In the genomic region with DNA sequence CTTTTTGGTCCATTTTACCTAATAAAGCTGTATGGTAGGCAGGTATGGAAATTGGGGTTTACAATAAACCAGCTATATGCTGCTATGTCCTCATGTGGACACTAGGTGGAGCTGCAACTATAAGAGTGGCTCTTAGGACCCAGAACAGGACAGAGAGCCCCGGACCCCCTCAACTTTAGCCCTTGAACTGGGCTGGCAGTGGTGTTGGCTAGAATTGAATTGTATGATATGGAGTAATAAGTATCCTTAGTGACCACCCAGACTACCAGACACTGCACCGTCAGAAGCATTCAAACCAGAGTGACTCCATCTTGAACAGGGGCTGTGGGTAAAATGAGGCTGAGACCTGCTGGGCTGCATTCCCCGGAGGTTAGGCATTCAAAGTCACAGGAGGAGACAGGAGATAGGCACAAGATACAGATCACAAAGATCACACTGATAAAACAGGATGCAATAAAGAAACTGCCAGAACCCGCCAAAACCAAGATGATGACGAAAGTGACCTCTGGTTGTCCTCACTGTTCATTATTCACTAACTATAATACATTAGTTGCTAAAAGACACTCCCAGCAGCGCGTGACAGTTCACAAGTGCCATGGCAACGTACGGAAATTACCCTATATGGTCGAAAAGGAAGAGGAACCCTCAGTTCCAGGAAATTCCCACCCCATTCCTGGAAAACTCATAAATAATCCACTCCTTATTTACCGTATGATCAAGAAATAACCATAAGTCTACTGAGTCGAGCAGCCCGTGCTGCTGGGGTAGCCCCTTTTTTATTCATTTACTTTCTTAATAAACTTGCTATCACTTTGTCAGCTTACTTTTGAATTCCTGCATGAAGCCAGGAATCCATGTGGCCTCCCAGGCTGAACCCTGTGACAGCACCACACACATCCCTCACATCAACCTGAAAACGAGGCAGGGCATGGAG, we compare ENCODE assay signal across 1 cellular context.
TF ChIP-seq lines count a peak whose summit lies in the region.

No MANE protein-coding gene starts in this region.

TF ChIP-seq in K562, 482 proteins besides CTCF, POLR2A, EP300 and RAD21 (continued from another document and continues in another):
- TF ChIP-seq, protein P1, sequence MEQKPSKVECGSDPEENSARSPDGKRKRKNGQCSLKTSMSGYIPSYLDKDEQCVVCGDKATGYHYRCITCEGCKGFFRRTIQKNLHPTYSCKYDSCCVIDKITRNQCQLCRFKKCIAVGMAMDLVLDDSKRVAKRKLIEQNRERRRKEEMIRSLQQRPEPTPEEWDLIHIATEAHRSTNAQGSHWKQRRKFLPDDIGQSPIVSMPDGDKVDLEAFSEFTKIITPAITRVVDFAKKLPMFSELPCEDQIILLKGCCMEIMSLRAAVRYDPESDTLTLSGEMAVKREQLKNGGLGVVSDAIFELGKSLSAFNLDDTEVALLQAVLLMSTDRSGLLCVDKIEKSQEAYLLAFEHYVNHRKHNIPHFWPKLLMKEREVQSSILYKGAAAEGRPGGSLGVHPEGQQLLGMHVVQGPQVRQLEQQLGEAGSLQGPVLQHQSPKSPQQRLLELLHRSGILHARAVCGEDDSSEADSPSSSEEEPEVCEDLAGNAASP (IDR thresholded peaks at IDR 0.05): no peak
- TF ChIP-seq, protein P2, sequence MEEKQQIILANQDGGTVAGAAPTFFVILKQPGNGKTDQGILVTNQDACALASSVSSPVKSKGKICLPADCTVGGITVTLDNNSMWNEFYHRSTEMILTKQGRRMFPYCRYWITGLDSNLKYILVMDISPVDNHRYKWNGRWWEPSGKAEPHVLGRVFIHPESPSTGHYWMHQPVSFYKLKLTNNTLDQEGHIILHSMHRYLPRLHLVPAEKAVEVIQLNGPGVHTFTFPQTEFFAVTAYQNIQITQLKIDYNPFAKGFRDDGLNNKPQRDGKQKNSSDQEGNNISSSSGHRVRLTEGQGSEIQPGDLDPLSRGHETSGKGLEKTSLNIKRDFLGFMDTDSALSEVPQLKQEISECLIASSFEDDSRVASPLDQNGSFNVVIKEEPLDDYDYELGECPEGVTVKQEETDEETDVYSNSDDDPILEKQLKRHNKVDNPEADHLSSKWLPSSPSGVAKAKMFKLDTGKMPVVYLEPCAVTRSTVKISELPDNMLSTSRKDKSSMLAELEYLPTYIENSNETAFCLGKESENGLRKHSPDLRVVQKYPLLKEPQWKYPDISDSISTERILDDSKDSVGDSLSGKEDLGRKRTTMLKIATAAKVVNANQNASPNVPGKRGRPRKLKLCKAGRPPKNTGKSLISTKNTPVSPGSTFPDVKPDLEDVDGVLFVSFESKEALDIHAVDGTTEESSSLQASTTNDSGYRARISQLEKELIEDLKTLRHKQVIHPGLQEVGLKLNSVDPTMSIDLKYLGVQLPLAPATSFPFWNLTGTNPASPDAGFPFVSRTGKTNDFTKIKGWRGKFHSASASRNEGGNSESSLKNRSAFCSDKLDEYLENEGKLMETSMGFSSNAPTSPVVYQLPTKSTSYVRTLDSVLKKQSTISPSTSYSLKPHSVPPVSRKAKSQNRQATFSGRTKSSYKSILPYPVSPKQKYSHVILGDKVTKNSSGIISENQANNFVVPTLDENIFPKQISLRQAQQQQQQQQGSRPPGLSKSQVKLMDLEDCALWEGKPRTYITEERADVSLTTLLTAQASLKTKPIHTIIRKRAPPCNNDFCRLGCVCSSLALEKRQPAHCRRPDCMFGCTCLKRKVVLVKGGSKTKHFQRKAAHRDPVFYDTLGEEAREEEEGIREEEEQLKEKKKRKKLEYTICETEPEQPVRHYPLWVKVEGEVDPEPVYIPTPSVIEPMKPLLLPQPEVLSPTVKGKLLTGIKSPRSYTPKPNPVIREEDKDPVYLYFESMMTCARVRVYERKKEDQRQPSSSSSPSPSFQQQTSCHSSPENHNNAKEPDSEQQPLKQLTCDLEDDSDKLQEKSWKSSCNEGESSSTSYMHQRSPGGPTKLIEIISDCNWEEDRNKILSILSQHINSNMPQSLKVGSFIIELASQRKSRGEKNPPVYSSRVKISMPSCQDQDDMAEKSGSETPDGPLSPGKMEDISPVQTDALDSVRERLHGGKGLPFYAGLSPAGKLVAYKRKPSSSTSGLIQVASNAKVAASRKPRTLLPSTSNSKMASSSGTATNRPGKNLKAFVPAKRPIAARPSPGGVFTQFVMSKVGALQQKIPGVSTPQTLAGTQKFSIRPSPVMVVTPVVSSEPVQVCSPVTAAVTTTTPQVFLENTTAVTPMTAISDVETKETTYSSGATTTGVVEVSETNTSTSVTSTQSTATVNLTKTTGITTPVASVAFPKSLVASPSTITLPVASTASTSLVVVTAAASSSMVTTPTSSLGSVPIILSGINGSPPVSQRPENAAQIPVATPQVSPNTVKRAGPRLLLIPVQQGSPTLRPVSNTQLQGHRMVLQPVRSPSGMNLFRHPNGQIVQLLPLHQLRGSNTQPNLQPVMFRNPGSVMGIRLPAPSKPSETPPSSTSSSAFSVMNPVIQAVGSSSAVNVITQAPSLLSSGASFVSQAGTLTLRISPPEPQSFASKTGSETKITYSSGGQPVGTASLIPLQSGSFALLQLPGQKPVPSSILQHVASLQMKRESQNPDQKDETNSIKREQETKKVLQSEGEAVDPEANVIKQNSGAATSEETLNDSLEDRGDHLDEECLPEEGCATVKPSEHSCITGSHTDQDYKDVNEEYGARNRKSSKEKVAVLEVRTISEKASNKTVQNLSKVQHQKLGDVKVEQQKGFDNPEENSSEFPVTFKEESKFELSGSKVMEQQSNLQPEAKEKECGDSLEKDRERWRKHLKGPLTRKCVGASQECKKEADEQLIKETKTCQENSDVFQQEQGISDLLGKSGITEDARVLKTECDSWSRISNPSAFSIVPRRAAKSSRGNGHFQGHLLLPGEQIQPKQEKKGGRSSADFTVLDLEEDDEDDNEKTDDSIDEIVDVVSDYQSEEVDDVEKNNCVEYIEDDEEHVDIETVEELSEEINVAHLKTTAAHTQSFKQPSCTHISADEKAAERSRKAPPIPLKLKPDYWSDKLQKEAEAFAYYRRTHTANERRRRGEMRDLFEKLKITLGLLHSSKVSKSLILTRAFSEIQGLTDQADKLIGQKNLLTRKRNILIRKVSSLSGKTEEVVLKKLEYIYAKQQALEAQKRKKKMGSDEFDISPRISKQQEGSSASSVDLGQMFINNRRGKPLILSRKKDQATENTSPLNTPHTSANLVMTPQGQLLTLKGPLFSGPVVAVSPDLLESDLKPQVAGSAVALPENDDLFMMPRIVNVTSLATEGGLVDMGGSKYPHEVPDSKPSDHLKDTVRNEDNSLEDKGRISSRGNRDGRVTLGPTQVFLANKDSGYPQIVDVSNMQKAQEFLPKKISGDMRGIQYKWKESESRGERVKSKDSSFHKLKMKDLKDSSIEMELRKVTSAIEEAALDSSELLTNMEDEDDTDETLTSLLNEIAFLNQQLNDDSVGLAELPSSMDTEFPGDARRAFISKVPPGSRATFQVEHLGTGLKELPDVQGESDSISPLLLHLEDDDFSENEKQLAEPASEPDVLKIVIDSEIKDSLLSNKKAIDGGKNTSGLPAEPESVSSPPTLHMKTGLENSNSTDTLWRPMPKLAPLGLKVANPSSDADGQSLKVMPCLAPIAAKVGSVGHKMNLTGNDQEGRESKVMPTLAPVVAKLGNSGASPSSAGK (IDR thresholded peaks at IDR 0.05): peak; percentile 83; the same call in 1 of the 2 replicates
- peak; percentile 98 for TF ChIP-seq PPARD (CRISPR knock-in tag; IDR thresholded peaks at IDR 0.05)
- TF ChIP-seq, protein P3, sequence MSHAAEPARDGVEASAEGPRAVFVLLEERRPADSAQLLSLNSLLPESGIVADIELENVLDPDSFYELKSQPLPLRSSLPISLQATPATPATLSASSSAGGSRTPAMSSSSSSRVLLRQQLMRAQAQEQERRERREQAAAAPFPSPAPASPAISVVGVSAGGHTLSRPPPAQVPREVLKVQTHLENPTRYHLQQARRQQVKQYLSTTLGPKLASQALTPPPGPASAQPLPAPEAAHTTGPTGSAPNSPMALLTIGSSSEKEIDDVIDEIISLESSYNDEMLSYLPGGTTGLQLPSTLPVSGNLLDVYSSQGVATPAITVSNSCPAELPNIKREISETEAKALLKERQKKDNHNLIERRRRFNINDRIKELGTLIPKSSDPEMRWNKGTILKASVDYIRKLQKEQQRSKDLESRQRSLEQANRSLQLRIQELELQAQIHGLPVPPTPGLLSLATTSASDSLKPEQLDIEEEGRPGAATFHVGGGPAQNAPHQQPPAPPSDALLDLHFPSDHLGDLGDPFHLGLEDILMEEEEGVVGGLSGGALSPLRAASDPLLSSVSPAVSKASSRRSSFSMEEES (CRISPR knock-in tag; IDR thresholded peaks at IDR 0.05): peak; percentile 93
- TF ChIP-seq ZBTB1 (CRISPR knock-in tag; IDR thresholded peaks at IDR 0.05; ENCODE audit: borderline replicate concordance, low read depth): no peak
- TF ChIP-seq, protein P4, sequence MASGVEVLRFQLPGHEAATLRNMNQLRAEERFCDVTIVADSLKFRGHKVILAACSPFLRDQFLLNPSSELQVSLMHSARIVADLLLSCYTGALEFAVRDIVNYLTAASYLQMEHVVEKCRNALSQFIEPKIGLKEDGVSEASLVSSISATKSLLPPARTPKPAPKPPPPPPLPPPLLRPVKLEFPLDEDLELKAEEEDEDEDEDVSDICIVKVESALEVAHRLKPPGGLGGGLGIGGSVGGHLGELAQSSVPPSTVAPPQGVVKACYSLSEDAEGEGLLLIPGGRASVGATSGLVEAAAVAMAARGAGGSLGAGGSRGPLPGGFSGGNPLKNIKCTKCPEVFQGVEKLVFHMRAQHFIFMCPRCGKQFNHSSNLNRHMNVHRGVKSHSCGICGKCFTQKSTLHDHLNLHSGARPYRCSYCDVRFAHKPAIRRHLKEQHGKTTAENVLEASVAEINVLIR (CRISPR knock-in tag; IDR thresholded peaks at IDR 0.05): peak; percentile 98
- TF ChIP-seq, protein P5, sequence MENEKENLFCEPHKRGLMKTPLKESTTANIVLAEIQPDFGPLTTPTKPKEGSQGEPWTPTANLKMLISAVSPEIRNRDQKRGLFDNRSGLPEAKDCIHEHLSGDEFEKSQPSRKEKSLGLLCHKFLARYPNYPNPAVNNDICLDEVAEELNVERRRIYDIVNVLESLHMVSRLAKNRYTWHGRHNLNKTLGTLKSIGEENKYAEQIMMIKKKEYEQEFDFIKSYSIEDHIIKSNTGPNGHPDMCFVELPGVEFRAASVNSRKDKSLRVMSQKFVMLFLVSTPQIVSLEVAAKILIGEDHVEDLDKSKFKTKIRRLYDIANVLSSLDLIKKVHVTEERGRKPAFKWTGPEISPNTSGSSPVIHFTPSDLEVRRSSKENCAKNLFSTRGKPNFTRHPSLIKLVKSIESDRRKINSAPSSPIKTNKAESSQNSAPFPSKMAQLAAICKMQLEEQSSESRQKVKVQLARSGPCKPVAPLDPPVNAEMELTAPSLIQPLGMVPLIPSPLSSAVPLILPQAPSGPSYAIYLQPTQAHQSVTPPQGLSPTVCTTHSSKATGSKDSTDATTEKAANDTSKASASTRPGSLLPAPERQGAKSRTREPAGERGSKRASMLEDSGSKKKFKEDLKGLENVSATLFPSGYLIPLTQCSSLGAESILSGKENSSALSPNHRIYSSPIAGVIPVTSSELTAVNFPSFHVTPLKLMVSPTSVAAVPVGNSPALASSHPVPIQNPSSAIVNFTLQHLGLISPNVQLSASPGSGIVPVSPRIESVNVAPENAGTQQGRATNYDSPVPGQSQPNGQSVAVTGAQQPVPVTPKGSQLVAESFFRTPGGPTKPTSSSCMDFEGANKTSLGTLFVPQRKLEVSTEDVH (IDR thresholded peaks at IDR 0.05; ENCODE audit: low read depth, partially characterized antibody): peak; percentile 94
- TF ChIP-seq PTBP1 (IDR thresholded peaks at IDR 0.05; ENCODE audit: low read depth, low read length): no peak
- TF ChIP-seq, protein P6, sequence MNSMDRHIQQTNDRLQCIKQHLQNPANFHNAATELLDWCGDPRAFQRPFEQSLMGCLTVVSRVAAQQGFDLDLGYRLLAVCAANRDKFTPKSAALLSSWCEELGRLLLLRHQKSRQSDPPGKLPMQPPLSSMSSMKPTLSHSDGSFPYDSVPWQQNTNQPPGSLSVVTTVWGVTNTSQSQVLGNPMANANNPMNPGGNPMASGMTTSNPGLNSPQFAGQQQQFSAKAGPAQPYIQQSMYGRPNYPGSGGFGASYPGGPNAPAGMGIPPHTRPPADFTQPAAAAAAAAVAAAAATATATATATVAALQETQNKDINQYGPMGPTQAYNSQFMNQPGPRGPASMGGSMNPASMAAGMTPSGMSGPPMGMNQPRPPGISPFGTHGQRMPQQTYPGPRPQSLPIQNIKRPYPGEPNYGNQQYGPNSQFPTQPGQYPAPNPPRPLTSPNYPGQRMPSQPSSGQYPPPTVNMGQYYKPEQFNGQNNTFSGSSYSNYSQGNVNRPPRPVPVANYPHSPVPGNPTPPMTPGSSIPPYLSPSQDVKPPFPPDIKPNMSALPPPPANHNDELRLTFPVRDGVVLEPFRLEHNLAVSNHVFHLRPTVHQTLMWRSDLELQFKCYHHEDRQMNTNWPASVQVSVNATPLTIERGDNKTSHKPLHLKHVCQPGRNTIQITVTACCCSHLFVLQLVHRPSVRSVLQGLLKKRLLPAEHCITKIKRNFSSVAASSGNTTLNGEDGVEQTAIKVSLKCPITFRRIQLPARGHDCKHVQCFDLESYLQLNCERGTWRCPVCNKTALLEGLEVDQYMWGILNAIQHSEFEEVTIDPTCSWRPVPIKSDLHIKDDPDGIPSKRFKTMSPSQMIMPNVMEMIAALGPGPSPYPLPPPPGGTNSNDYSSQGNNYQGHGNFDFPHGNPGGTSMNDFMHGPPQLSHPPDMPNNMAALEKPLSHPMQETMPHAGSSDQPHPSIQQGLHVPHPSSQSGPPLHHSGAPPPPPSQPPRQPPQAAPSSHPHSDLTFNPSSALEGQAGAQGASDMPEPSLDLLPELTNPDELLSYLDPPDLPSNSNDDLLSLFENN (IDR thresholded peaks at IDR 0.05; ENCODE audit: low read depth in 2 of 2, low read length in 2 of 2): peak in 1 of 2 experiments; percentile 32; a peak in 1 of 4 replicates
- TF ChIP-seq NONO (IDR thresholded peaks at IDR 0.05; ENCODE audit: low read depth in 2 of 2, low read length in 1 of 2): no peak
- TF ChIP-seq ZNF76 (CRISPR knock-in tag; IDR thresholded peaks at IDR 0.05; ENCODE audit: borderline replicate concordance): peak; percentile 100
- TF ChIP-seq MED1 (CRISPR knock-in tag; IDR thresholded peaks at IDR 0.05; ENCODE audit: borderline replicate concordance): no peak
- TF ChIP-seq FOXA3 (CRISPR knock-in tag; conservative IDR thresholded peaks at IDR 0.05 in 1 of 2, IDR thresholded peaks at IDR 0.05 in 1 of 2): peak in 1 of 2 experiments; percentile 89; a peak in 3 of 4 replicates
- TF ChIP-seq ELF1 (tag; IDR thresholded peaks at IDR 0.05): peak; percentile 42; the same call in 1 of the 2 replicates
- TF ChIP-seq, protein P7, sequence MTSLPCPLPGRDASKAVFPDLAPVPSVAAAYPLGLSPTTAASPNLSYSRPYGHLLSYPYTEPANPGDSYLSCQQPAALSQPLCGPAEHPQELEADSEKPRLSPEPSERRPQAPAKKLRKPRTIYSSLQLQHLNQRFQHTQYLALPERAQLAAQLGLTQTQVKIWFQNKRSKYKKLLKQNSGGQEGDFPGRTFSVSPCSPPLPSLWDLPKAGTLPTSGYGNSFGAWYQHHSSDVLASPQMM (CRISPR knock-in tag; IDR thresholded peaks at IDR 0.05): peak; percentile 82; the same call in 1 of the 2 replicates
- TF ChIP-seq MEF2D (tag; conservative IDR thresholded peaks at IDR 0.05; ENCODE audit: low read depth): peak; percentile 100
- no peak for TF ChIP-seq ZNF282 (CRISPR knock-in tag; IDR thresholded peaks at IDR 0.05)
- TF ChIP-seq PHF8 (IDR thresholded peaks at IDR 0.05; ENCODE audit: borderline replicate concordance, low read length): peak; percentile 20; the same call in 1 of the 2 replicates
- peak in 2 of 3 experiments; percentile 53 to 85 for TF ChIP-seq YY1 (IDR thresholded peaks at IDR 0.05; ENCODE audit: borderline replicate concordance in 1 of 3, control insufficient read depth in 1 of 3, extremely low read depth in 1 of 3, insufficient read depth in 3 of 3, insufficient read length in 1 of 3, insufficient replicate concordance in 2 of 3, low read depth in 1 of 3, low read length in 2 of 3)
- TF ChIP-seq, protein P8, sequence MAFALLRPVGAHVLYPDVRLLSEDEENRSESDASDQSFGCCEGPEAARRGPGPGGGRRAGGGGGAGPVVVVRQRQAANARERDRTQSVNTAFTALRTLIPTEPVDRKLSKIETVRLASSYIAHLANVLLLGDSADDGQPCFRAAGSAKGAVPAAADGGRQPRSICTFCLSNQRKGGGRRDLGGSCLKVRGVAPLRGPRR (CRISPR knock-in tag; IDR thresholded peaks at IDR 0.05): peak; percentile 100
- TF ChIP-seq SLC30A9 (CRISPR knock-in tag; IDR thresholded peaks at IDR 0.05): peak; percentile 96
- peak; percentile 68 for TF ChIP-seq RAD51 (IDR thresholded peaks at IDR 0.05; ENCODE audit: borderline replicate concordance, low read depth)
- TF ChIP-seq TRIM28 (IDR thresholded peaks at IDR 0.05): no peak
